ENCODE assay signal across 8 cellular contexts in genomic region chr1:160260436-160261382, GRCh38. TPM values are rescaled to one million over a fixed set of nuclear protein-coding genes. Genes with fewer than 3 reads are reported as not detected.
DNase-seq lines count a peak whose midpoint lies in the region; ATAC-seq and TF ChIP-seq lines count a peak whose summit lies in the region.

No MANE protein-coding gene starts in this region.

- H3K4me3 ChIP-seq in HUES48 (ENCODE audit: low read depth, low read length) (peak overlapping the region; percentile 95), right atrium auricular region (peak overlapping the region; percentile 69 to 83), spleen (peak overlapping the region in 7 of 8 donors; percentile 70 to 97 (median 82))

- peaks cover 55% of the 10 kb centered on the region for H3K4me1 Mint-ChIP-seq in activated CD4-positive, alpha-beta memory T cell treated with anti-CD3 and anti-CD28 coated beads, Interleukin-2, amount 10 ng/mL, durations not matched to agents 7 days and 5 days

- peaks cover 10% of the 10 kb centered on the region for H3K36me3 ChIP-seq in HUES48 (ENCODE audit: control insufficient read depth, insufficient read depth, low read length)
- no peaks in the 10 kb centered on the region for H3K36me3 ChIP-seq in right atrium auricular region
- H3K36me3 ChIP-seq in spleen, result peaks cover 0 to 21% (median 2%) of the 10 kb centered on the region in 6 donors

- H3K27ac ChIP-seq in HUES48 (ENCODE audit: low read depth, low read length) (peak overlapping the region; percentile 96), right atrium auricular region (peak overlapping the region; percentile 96 to 99), spleen (peak overlapping the region; percentile 93 to 98 (median 96))

- H3K27ac Mint-ChIP-seq in activated CD4-positive, alpha-beta memory T cell treated with anti-CD3 and anti-CD28 coated beads, Interleukin-2, amount 10 ng/mL, durations not matched to agents 7 days and 5 days, result peak overlapping the region; percentile 99

- TF ChIP-seq CTCF in right atrium auricular region (IDR thresholded peaks at IDR 0.05) (no peak), spleen (IDR thresholded peaks at IDR 0.05 in 8 of 11, conservative IDR thresholded peaks at IDR 0.05 in 3 of 11) (no peak)

- WGBS in spleen, 5 donors, result 35 to 63% (median 52%) methylated on average over 6 of the region's 6 CpGs

- H3K36me3 Mint-ChIP-seq in activated CD4-positive, alpha-beta memory T cell treated with anti-CD3 and anti-CD28 coated beads, Interleukin-2, amount 10 ng/mL, durations not matched to agents 7 days and 5 days (ENCODE audit: low read depth), result peaks cover 21% of the 10 kb centered on the region

- intact Hi-C loops in spleen (cut with DNase I; ENCODE audit: low total_unique reads), result no loop called here

- POLR2A ChIA-PET in activated CD4-positive, alpha-beta memory T cell treated with anti-CD3 and anti-CD28 coated beads, Interleukin-2, amount 10 ng/mL, durations not matched to agents 7 days and 5 days (lab: Charles Lee), result interaction anchor here (0.6 to 4.7 kb wide), 19 partner anchors 9 to 339 kb away, joined by 3 to 89 read pairs (median 5); partner anchors contain the start of genes COPA, IGSF8, NCSTN and PEX19

- peak; percentile 58 for DNase-seq in COLO829 (ENCODE audit: low spot score)
- DNase-seq in activated CD4-positive, alpha-beta memory T cell treated with anti-CD3 and anti-CD28 coated beads, Interleukin-2, amount 10 ng/mL, durations not matched to agents 7 days and 5 days, result no peak
- DNase-seq in right atrium auricular region (ENCODE audit: low spot score), result no peak
- no peak for DNase-seq in spleen
- DNase-seq in T1000 (lab: John Stamatoyannopoulos, UW), result no peak
- DNase-seq in T-helper 9 cell, result no peak

- CTCF ChIA-PET in activated CD4-positive, alpha-beta memory T cell treated with anti-CD3 and anti-CD28 coated beads, Interleukin-2, amount 10 ng/mL, durations not matched to agents 7 days and 5 days (lab: Charles Lee), result interaction anchor here (0.5 to 5.0 kb wide), 9 partner anchors 8 to 183 kb away, joined by 3 to 42 read pairs (median 4); partner anchors contain the start of gene NCSTN

- TF ChIP-seq POLR2A in spleen (IDR thresholded peaks at IDR 0.05), result no peak

- peaks cover 19% of the 10 kb centered on the region for H3K4me1 ChIP-seq in HUES48 (ENCODE audit: control insufficient read depth, insufficient read depth, low read length)
- peaks cover 0 to 50% of the 10 kb centered on the region in 2 donors for H3K4me1 ChIP-seq in right atrium auricular region
- H3K4me1 ChIP-seq in spleen, result peaks cover 23 to 68% (median 61%) of the 10 kb centered on the region in 6 donors

- H3K9ac ChIP-seq in HUES48 (ENCODE audit: low read depth, low read length), result peak overlapping the region; percentile 89; the same call in 1 of the 2 replicates

- H3K9me3 ChIP-seq in HUES48 (ENCODE audit: control insufficient read depth, insufficient read depth, low read length) (no peaks in the 10 kb centered on the region), right atrium auricular region (no peaks in the 10 kb centered on the region), spleen (no peaks in the 10 kb centered on the region)

- no peaks in the 10 kb centered on the region for H3K27me3 Mint-ChIP-seq in activated CD4-positive, alpha-beta memory T cell treated with anti-CD3 and anti-CD28 coated beads, Interleukin-2, amount 10 ng/mL, durations not matched to agents 7 days and 5 days

- no peaks in the 10 kb centered on the region for H3K27me3 ChIP-seq in HUES48 (ENCODE audit: control insufficient read depth, insufficient read depth, low read length)
- no peaks in the 10 kb centered on the region for H3K27me3 ChIP-seq in right atrium auricular region
- H3K27me3 ChIP-seq in spleen (replicated peaks in 1 of 7), result no peaks in the 10 kb centered on the region

- ATAC-seq in HG03354 (IDR thresholded peaks at IDR 0.05; ENCODE audit: poor library complexity, severe bottlenecking, unreplicated experiment), result no peak

- no peaks in the 10 kb centered on the region for H3K9me3 Mint-ChIP-seq in activated CD4-positive, alpha-beta memory T cell treated with anti-CD3 and anti-CD28 coated beads, Interleukin-2, amount 10 ng/mL, durations not matched to agents 7 days and 5 days

- peak overlapping the region; percentile 92 for H3K4me3 Mint-ChIP-seq in activated CD4-positive, alpha-beta memory T cell treated with anti-CD3 and anti-CD28 coated beads, Interleukin-2, amount 10 ng/mL, durations not matched to agents 7 days and 5 days

RNA-seq across cellular contexts. Expression of gene DCAF8, which starts 1.6 kb away (rescaled TPM):
- total RNA-seq in activated CD4-positive, alpha-beta memory T cell treated with anti-CD3 and anti-CD28 coated beads, Interleukin-2, amount 10 ng/mL, durations not matched to agents 7 days and 5 days, result 100 to 1,000 TPM; 123 to 125 TPM
- total RNA-seq in right atrium auricular region, result 100 to 1,000 TPM; 103 to 121 TPM
- 100 to 1,000 TPM; 146 to 210 (median 157) TPM for total RNA-seq in spleen
- polyA plus RNA-seq in spleen, result 10 to 100 TPM; 59.4 to 92.9 (median 83.4) TPM

RNA-seq across cellular contexts. Expression of gene PEX19, which starts 24.2 kb away (rescaled TPM):
- 10 to 100 TPM; 53.8 to 60.8 TPM for total RNA-seq in activated CD4-positive, alpha-beta memory T cell treated with anti-CD3 and anti-CD28 coated beads, Interleukin-2, amount 10 ng/mL, durations not matched to agents 7 days and 5 days
- total RNA-seq in right atrium auricular region (10 to 100 TPM; 54.5 to 72.4 TPM), spleen (10 to 100 TPM; 47.1 to 63.8 (median 51.9) TPM)
- 10 to 100 TPM; 11.2 to 18.2 (median 15.0) TPM for polyA plus RNA-seq in spleen

RNA-seq across cellular contexts. Expression of gene PEA15, which starts 55.5 kb away (rescaled TPM):
- 10 to 100 TPM; 38.2 to 39.3 TPM for total RNA-seq in activated CD4-positive, alpha-beta memory T cell treated with anti-CD3 and anti-CD28 coated beads, Interleukin-2, amount 10 ng/mL, durations not matched to agents 7 days and 5 days
- 100 to 1,000 TPM in 1 of 2 donors, 10 to 100 TPM in 1; 69.2 to 144 TPM for total RNA-seq in right atrium auricular region
- total RNA-seq in spleen, result 100 to 1,000 TPM in 4 of 7 donors, 10 to 100 TPM in 3; 73.4 to 158 (median 126) TPM
- 100 to 1,000 TPM in 1 of 3 donors, 10 to 100 TPM in 2; 80.1 to 167 (median 86.8) TPM for polyA plus RNA-seq in spleen
